8 cellular contexts compared by ENCODE assay signal in the genomic region with DNA sequence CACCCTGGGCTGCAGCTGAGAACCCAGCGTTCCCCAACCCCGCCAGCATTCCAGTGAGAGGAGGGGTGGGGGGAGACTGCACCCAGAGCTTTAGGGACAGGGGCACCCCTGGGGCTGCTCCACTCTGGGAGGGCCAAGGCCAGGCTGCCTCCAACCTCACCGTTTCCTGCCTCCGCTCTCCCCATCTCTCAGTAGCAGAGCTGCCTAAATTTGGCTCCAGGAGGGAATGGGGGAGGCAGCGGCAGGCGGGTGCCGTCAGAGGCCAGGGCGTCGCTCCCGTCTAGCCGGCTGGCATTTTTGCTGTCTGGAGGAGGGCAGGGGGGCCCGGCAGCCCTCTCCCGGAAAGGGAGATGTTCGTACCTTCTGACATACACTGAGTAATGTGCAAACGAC. TPM values are rescaled to one million over a fixed set of nuclear protein-coding genes. Genes with fewer than 3 reads are reported as not detected.
A peak's percentile ranks its signal among the peaks of the same experiment; 100 is the strongest.
DNase-seq lines count a peak whose midpoint lies in the region; ATAC-seq, FAIRE-seq and TF ChIP-seq lines count a peak whose summit lies in the region.

No MANE protein-coding gene starts in this region.

- ATAC-seq in SK-N-SH treated with all-trans-retinoic acid at 6 μM for 48 hours (no peak; the same call in 2 of the 3 replicates), GM19035 (IDR thresholded peaks at IDR 0.05; ENCODE audit: unreplicated experiment) (no peak)

- peak overlapping the region in 1 of 2 experiments; percentile 58 for H3K4ac ChIP-seq in mesenchymal stem cell (ENCODE audit: low read depth in 1 of 2, low read length in 2 of 2)

- H3K27ac Mint-ChIP-seq in activated naive CD8-positive, alpha-beta T cell = peak overlapping the region; percentile 100

- no peak overlapping the region for H2AK5ac ChIP-seq in mesenchymal stem cell (ENCODE audit: low read length, severe bottlenecking)

- H2AFZ ChIP-seq in mesenchymal stem cell (ENCODE audit: low read depth, low read length) = no peak overlapping the region

- H3K4me1 ChIP-seq in mesenchymal stem cell (ENCODE audit: control insufficient read depth, insufficient read depth, low read depth, low read length) = peaks cover 20% of the 10 kb centered on the region

- H3K79me1 ChIP-seq in mesenchymal stem cell (replicated peaks; ENCODE audit: low read length, poor library complexity, severe bottlenecking) = no peaks in the 10 kb centered on the region

- H4K8ac ChIP-seq in mesenchymal stem cell (ENCODE audit: low read length) = no peak overlapping the region

- H2BK120ac ChIP-seq in mesenchymal stem cell (ENCODE audit: low read depth, low read length) = no peak overlapping the region

- H3K27me3 Mint-ChIP-seq in activated naive CD8-positive, alpha-beta T cell = no peaks in the 10 kb centered on the region

- H3K36me3 ChIP-seq in mesenchymal stem cell (ENCODE audit: control insufficient read depth in 1 of 2, insufficient read depth in 2 of 2, low read depth in 1 of 2, low read length in 2 of 2) = no peaks in the 10 kb centered on the region

- H3K18ac ChIP-seq in mesenchymal stem cell (ENCODE audit: low read depth in 1 of 2, low read length in 2 of 2) = peak overlapping the region in 1 of 2 experiments; percentile 29

- no peak overlapping the region for H2BK12ac ChIP-seq in mesenchymal stem cell (ENCODE audit: low read length in 2 of 2)

- no peak overlapping the region for H3K4me2 ChIP-seq in mesenchymal stem cell (ENCODE audit: low read length, poor library complexity, severe bottlenecking)

- 21% methylated on average over 15 of the region's 15 CpGs for WGBS in mesenchymal stem cell

- H3K9me3 ChIP-seq in mesenchymal stem cell (ENCODE audit: control insufficient read depth, low read length) = no peaks in the 10 kb centered on the region

- H3K14ac ChIP-seq in mesenchymal stem cell (ENCODE audit: low read length in 2 of 2) = peak overlapping the region in 1 of 2 experiments; percentile 79

- H3K4me3 ChIP-seq in mesenchymal stem cell (ENCODE audit: insufficient read depth in 1 of 2, low read depth in 1 of 2, low read length in 2 of 2) = no peak overlapping the region

- DNase-seq in stimulated activated CD4-positive, alpha-beta T cell treated with anti-CD3 and anti-CD28 coated beads, Interleukin-2, amount 100 ng/mL, for 24 hours = peak; percentile 38 to 46
- DNase-seq in stimulated activated CD4-positive, alpha-beta T cell treated with anti-CD3 and anti-CD28 coated beads, Interleukin-4, amount 100 ng/mL, for 4 hours = no peak
- DNase-seq in mesenchymal stem cell (no peak), urothelium cell line (ENCODE audit: low spot score) (peak; percentile 58), NOMO-1 treated with dmso at 0.1 percent for 144 hours (lab: John Stamatoyannopoulos, UW; ENCODE audit: unreplicated experiment) (no peak)

- peaks cover 7% of the 10 kb centered on the region for H3K36me3 Mint-ChIP-seq in activated naive CD8-positive, alpha-beta T cell

- no peak overlapping the region for H2BK15ac ChIP-seq in mesenchymal stem cell (ENCODE audit: low read depth, poor library complexity, severe bottlenecking)

- no peak overlapping the region for H3K23ac ChIP-seq in mesenchymal stem cell (ENCODE audit: low read length in 2 of 2)

- peaks cover 28 to 48% of the 10 kb centered on the region in 2 experiments for H3K27me3 ChIP-seq in mesenchymal stem cell (ENCODE audit: control insufficient read depth in 1 of 2, insufficient read depth in 1 of 2, low read length in 2 of 2)

- no peaks in the 10 kb centered on the region for H3K9me3 Mint-ChIP-seq in activated naive CD8-positive, alpha-beta T cell (ENCODE audit: low read depth)

- no peak for FAIRE-seq in urothelium cell line (lab: Jason Lieb, UNC)

- no peak overlapping the region for H2BK5ac ChIP-seq in mesenchymal stem cell (ENCODE audit: low read depth, low read length, poor library complexity, severe bottlenecking)

- peak overlapping the region; percentile 57 for H4K91ac ChIP-seq in mesenchymal stem cell (ENCODE audit: low read length)

- H3K27ac ChIP-seq in mesenchymal stem cell (ENCODE audit: low read length, poor library complexity, severe bottlenecking) = no peak overlapping the region

- H3K9ac ChIP-seq in mesenchymal stem cell (ENCODE audit: low read length) = no peak overlapping the region

- H3K4me3 Mint-ChIP-seq in activated naive CD8-positive, alpha-beta T cell = peak overlapping the region; percentile 61

- peaks cover 82% of the 10 kb centered on the region for H3K4me1 Mint-ChIP-seq in activated naive CD8-positive, alpha-beta T cell (ENCODE audit: low read depth)

TF ChIP-seq in SK-N-SH treated with all-trans-retinoic acid at 6 μM for 48 hours, 23 proteins besides CTCF, POLR2A, EP300 and RAD21 (continues in another document):
- TF ChIP-seq PATZ1 (CRISPR knock-in tag; IDR thresholded peaks at IDR 0.05; ENCODE audit: borderline replicate concordance) (no peak), CSDC2 (CRISPR knock-in tag; IDR thresholded peaks at IDR 0.05) (no peak), ZC3H10 (CRISPR knock-in tag; IDR thresholded peaks at IDR 0.05) (no peak), ZFP3 (CRISPR knock-in tag; IDR thresholded peaks at IDR 0.05) (no peak), POU6F1 (CRISPR knock-in tag; IDR thresholded peaks at IDR 0.05; ENCODE audit: borderline replicate concordance, low read depth) (no peak), ESRRG (CRISPR knock-in tag; IDR thresholded peaks at IDR 0.05) (no peak), SNAI2 (CRISPR knock-in tag; IDR thresholded peaks at IDR 0.05) (no peak), ARNTL (CRISPR knock-in tag; IDR thresholded peaks at IDR 0.05; ENCODE audit: borderline replicate concordance, low read depth) (no peak), TOX (CRISPR knock-in tag; IDR thresholded peaks at IDR 0.05; ENCODE audit: borderline replicate concordance) (no peak), RARB (CRISPR knock-in tag; IDR thresholded peaks at IDR 0.05) (no peak)
- TF ChIP-seq, protein P1, sequence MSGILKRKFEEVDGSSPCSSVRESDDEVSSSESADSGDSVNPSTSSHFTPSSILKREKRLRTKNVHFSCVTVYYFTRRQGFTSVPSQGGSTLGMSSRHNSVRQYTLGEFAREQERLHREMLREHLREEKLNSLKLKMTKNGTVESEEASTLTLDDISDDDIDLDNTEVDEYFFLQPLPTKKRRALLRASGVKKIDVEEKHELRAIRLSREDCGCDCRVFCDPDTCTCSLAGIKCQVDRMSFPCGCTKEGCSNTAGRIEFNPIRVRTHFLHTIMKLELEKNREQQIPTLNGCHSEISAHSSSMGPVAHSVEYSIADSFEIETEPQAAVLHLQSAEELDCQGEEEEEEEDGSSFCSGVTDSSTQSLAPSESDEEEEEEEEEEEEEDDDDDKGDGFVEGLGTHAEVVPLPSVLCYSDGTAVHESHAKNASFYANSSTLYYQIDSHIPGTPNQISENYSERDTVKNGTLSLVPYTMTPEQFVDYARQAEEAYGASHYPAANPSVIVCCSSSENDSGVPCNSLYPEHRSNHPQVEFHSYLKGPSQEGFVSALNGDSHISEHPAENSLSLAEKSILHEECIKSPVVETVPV (CRISPR knock-in tag; IDR thresholded peaks at IDR 0.05) = no peak

RNA-seq across cellular contexts. Expression of gene NOL4L, which starts 46.6 kb away (rescaled TPM):
- 34.4 TPM for polyA plus RNA-seq in mesenchymal stem cell (2013, experiment 1 of 2)
- 33.5 TPM for polyA plus RNA-seq in mesenchymal stem cell (2013, experiment 2 of 2)

Comparison
In these comparisons a context has a peak if more than half of its experiments do, and no peak if none do; other contexts are left out.
1. DNase-seq: peak in stimulated activated CD4-positive, alpha-beta T cell treated with anti-CD3 and anti-CD28 coated beads, Interleukin-2, amount 100 ng/mL, for 24 hours (2 of 2) and urothelium cell line (single experiment); none in stimulated activated CD4-positive, alpha-beta T cell treated with anti-CD3 and anti-CD28 coated beads, Interleukin-4, amount 100 ng/mL, for 4 hours (0 of 2), mesenchymal stem cell (single experiment) and NOMO-1 treated with dmso at 0.1 percent for 144 hours (single experiment).